1 cellular context compared by ENCODE assay signal in genomic region chr9:113379829-113380210, GRCh38.
TF ChIP-seq lines count a peak whose summit lies in the region.
"Not testable (repeated sequence)": the region's sequence is repeated elsewhere in the genome, so short reads cannot be mapped to it uniquely, and the experiment has no call there.

No MANE protein-coding gene starts in this region.

TF ChIP-seq in HepG2, 621 proteins besides CTCF, POLR2A, EP300 and RAD21 (continues in another document):
- peak; percentile 56; the same call in 1 of the 2 replicates for TF ChIP-seq GATAD2A (CRISPR knock-in tag; IDR thresholded peaks at IDR 0.05)
- 0 out of 2 replicates have a peak, but pooled peaks have one; percentile 5 for TF ChIP-seq ZNF580 (CRISPR knock-in tag; IDR thresholded peaks at IDR 0.05; ENCODE audit: borderline replicate concordance, low read depth)
- TF ChIP-seq SOX5 (CRISPR knock-in tag; IDR thresholded peaks at IDR 0.05; ENCODE audit: borderline replicate concordance): peak; percentile 36; the same call in 1 of the 2 replicates
- TF ChIP-seq KLF16 (CRISPR knock-in tag; IDR thresholded peaks at IDR 0.05): 0 out of 4 replicates have a peak, but pooled peaks of 1 of the 2 experiments have one; percentile 21
- 0 out of 2 replicates have a peak, but pooled peaks have one; percentile 57 for TF ChIP-seq ZNF710 (CRISPR knock-in tag; IDR thresholded peaks at IDR 0.05; ENCODE audit: borderline replicate concordance)
- TF ChIP-seq KDM6A (CRISPR knock-in tag; IDR thresholded peaks at IDR 0.05; ENCODE audit: low read depth): peak; percentile 36; the same call in 1 of the 2 replicates
- 0 out of 2 replicates have a peak, but pooled peaks have one; percentile 13 for TF ChIP-seq ZNF761 (CRISPR knock-in tag; conservative IDR thresholded peaks at IDR 0.05)
- TF ChIP-seq ZNF687 (CRISPR knock-in tag; IDR thresholded peaks at IDR 0.05): peak; percentile 27; the same call in 1 of the 2 replicates
- peak; percentile 24; the same call in 1 of the 2 replicates for TF ChIP-seq NR2C2 (CRISPR knock-in tag; IDR thresholded peaks at IDR 0.05; ENCODE audit: borderline replicate concordance)
- not testable (repeated sequence) for TF ChIP-seq SOX13, SOX6, TCF12, NR2F6, CREB1 (IDR thresholded peaks at IDR 0.05)
- peak in 1 of 2 experiments; percentile 35; a peak in 1 of 4 replicates for TF ChIP-seq SOX13 (CRISPR knock-in tag; conservative IDR thresholded peaks at IDR 0.05 in 1 of 2, IDR thresholded peaks at IDR 0.05 in 1 of 2)
- TF ChIP-seq FOXP1 (IDR thresholded peaks at IDR 0.05): peak; percentile 21; the same call in 1 of the 2 replicates
- peak; percentile 25; the same call in 1 of the 2 replicates for TF ChIP-seq FOXP1 (CRISPR knock-in tag; IDR thresholded peaks at IDR 0.05)
- 0 out of 2 replicates have a peak, but pooled peaks have one; percentile 25 for TF ChIP-seq MIER3 (CRISPR knock-in tag; IDR thresholded peaks at IDR 0.05; ENCODE audit: borderline replicate concordance)
- 0 out of 2 replicates have a peak, but pooled peaks have one; percentile 23 for TF ChIP-seq FOXP4 (CRISPR knock-in tag; IDR thresholded peaks at IDR 0.05)
- 0 out of 2 replicates have a peak, but pooled peaks have one; percentile 18 for TF ChIP-seq ZNF12 (CRISPR knock-in tag; IDR thresholded peaks at IDR 0.05)
- peak; percentile 50 for TF ChIP-seq SOX6 (CRISPR knock-in tag; IDR thresholded peaks at IDR 0.05)
- 0 out of 2 replicates have a peak, but pooled peaks have one; percentile 40 for TF ChIP-seq YEATS2 (CRISPR knock-in tag; IDR thresholded peaks at IDR 0.05; ENCODE audit: borderline replicate concordance)
- 0 out of 2 replicates have a peak, but pooled peaks have one; percentile 24 for TF ChIP-seq RCOR2 (CRISPR knock-in tag; IDR thresholded peaks at IDR 0.05)
- 0 out of 2 replicates have a peak, but pooled peaks have one; percentile 33 for TF ChIP-seq TCF12 (CRISPR knock-in tag; IDR thresholded peaks at IDR 0.05)
- 0 out of 2 replicates have a peak, but pooled peaks have one; percentile 35 for TF ChIP-seq MXD4 (CRISPR knock-in tag; IDR thresholded peaks at IDR 0.05)
- peak; percentile 38; the same call in 1 of the 2 replicates for TF ChIP-seq RXRB (CRISPR knock-in tag; IDR thresholded peaks at IDR 0.05; ENCODE audit: borderline replicate concordance)
- TF ChIP-seq THAP11 (CRISPR knock-in tag; IDR thresholded peaks at IDR 0.05): 0 out of 2 replicates have a peak, but pooled peaks have one; percentile 17
- 0 out of 2 replicates have a peak, but pooled peaks have one; percentile 2 for TF ChIP-seq ELF3 (CRISPR knock-in tag; IDR thresholded peaks at IDR 0.05)
- TF ChIP-seq HNF1A (IDR thresholded peaks at IDR 0.05; ENCODE audit: low read depth): peak; percentile 56; the same call in 1 of the 2 replicates
- TF ChIP-seq HNF1A (CRISPR knock-in tag; IDR thresholded peaks at IDR 0.05; ENCODE audit: borderline replicate concordance): peak; percentile 74; the same call in 1 of the 2 replicates
- TF ChIP-seq HNF4A (CRISPR knock-in tag; IDR thresholded peaks at IDR 0.05): peak; percentile 28; the same call in 1 of the 2 replicates
- TF ChIP-seq NR2F6 (CRISPR knock-in tag; IDR thresholded peaks at IDR 0.05): 0 out of 2 replicates have a peak, but pooled peaks have one; percentile 8
- TF ChIP-seq ARID5B (CRISPR knock-in tag; IDR thresholded peaks at IDR 0.05): 0 out of 2 replicates have a peak, but pooled peaks have one; percentile 36
- peak; percentile 76; the same call in 1 of the 2 replicates for TF ChIP-seq PAXIP1 (CRISPR knock-in tag; conservative IDR thresholded peaks at IDR 0.05)
- 0 out of 2 replicates have a peak, but pooled peaks have one; percentile 11 for TF ChIP-seq ZNF446 (CRISPR knock-in tag; IDR thresholded peaks at IDR 0.05)
- 0 out of 2 replicates have a peak, but pooled peaks have one; percentile 27 for TF ChIP-seq ERF (CRISPR knock-in tag; IDR thresholded peaks at IDR 0.05)
- 0 out of 2 replicates have a peak, but pooled peaks have one; percentile 41 for TF ChIP-seq ZNF430 (CRISPR knock-in tag; IDR thresholded peaks at IDR 0.05)
- TF ChIP-seq CREB1 (CRISPR knock-in tag; IDR thresholded peaks at IDR 0.05): 0 out of 2 replicates have a peak, but pooled peaks have one; percentile 24
- 0 out of 2 replicates have a peak, but pooled peaks have one; percentile 11 for TF ChIP-seq HDAC2 (CRISPR knock-in tag; IDR thresholded peaks at IDR 0.05)
